1 cellular context compared by ENCODE assay signal in genomic region chr3:48680811-48681540, GRCh38.
TF ChIP-seq lines count a peak whose summit lies in the region.

No MANE protein-coding gene starts in this region.

TF ChIP-seq in SK-N-SH, 30 proteins besides CTCF, POLR2A, EP300 and RAD21:
- TF ChIP-seq GABPA (IDR thresholded peaks at IDR 0.05; ENCODE audit: low read depth) = no peak
- no peak for TF ChIP-seq SMC3 (IDR thresholded peaks at IDR 0.05; ENCODE audit: low read depth, low read length)
- TF ChIP-seq MEF2A (IDR thresholded peaks at IDR 0.05; ENCODE audit: borderline replicate concordance, low read depth) = no peak
- TF ChIP-seq SIN3A (IDR thresholded peaks at IDR 0.05; ENCODE audit: borderline replicate concordance, low read depth, low read length) = no peak
- TF ChIP-seq REST (IDR thresholded peaks at IDR 0.05; ENCODE audit: low read depth, low read length) = no peak
TF ChIP-seq in SK-N-SH: peak in this region for 0.
